In genomic region chr17:41928693-41929251, GRCh38 we compare ENCODE assay signal across 1 cellular context.
TF ChIP-seq lines count a peak whose summit lies in the region.

No MANE protein-coding gene starts in this region.

TF ChIP-seq in GM23338, 12 proteins besides CTCF, POLR2A, EP300 and RAD21:
- TF ChIP-seq ZNF114 (CRISPR knock-in tag; IDR thresholded peaks at IDR 0.05), result no peak
- no peak for TF ChIP-seq EZH2phosphoT487 (IDR thresholded peaks at IDR 0.05; ENCODE audit: unreplicated experiment)
- TF ChIP-seq EZH2 (IDR thresholded peaks at IDR 0.05; ENCODE audit: low read depth, unreplicated experiment), result no peak
- TF ChIP-seq, protein P1, sequence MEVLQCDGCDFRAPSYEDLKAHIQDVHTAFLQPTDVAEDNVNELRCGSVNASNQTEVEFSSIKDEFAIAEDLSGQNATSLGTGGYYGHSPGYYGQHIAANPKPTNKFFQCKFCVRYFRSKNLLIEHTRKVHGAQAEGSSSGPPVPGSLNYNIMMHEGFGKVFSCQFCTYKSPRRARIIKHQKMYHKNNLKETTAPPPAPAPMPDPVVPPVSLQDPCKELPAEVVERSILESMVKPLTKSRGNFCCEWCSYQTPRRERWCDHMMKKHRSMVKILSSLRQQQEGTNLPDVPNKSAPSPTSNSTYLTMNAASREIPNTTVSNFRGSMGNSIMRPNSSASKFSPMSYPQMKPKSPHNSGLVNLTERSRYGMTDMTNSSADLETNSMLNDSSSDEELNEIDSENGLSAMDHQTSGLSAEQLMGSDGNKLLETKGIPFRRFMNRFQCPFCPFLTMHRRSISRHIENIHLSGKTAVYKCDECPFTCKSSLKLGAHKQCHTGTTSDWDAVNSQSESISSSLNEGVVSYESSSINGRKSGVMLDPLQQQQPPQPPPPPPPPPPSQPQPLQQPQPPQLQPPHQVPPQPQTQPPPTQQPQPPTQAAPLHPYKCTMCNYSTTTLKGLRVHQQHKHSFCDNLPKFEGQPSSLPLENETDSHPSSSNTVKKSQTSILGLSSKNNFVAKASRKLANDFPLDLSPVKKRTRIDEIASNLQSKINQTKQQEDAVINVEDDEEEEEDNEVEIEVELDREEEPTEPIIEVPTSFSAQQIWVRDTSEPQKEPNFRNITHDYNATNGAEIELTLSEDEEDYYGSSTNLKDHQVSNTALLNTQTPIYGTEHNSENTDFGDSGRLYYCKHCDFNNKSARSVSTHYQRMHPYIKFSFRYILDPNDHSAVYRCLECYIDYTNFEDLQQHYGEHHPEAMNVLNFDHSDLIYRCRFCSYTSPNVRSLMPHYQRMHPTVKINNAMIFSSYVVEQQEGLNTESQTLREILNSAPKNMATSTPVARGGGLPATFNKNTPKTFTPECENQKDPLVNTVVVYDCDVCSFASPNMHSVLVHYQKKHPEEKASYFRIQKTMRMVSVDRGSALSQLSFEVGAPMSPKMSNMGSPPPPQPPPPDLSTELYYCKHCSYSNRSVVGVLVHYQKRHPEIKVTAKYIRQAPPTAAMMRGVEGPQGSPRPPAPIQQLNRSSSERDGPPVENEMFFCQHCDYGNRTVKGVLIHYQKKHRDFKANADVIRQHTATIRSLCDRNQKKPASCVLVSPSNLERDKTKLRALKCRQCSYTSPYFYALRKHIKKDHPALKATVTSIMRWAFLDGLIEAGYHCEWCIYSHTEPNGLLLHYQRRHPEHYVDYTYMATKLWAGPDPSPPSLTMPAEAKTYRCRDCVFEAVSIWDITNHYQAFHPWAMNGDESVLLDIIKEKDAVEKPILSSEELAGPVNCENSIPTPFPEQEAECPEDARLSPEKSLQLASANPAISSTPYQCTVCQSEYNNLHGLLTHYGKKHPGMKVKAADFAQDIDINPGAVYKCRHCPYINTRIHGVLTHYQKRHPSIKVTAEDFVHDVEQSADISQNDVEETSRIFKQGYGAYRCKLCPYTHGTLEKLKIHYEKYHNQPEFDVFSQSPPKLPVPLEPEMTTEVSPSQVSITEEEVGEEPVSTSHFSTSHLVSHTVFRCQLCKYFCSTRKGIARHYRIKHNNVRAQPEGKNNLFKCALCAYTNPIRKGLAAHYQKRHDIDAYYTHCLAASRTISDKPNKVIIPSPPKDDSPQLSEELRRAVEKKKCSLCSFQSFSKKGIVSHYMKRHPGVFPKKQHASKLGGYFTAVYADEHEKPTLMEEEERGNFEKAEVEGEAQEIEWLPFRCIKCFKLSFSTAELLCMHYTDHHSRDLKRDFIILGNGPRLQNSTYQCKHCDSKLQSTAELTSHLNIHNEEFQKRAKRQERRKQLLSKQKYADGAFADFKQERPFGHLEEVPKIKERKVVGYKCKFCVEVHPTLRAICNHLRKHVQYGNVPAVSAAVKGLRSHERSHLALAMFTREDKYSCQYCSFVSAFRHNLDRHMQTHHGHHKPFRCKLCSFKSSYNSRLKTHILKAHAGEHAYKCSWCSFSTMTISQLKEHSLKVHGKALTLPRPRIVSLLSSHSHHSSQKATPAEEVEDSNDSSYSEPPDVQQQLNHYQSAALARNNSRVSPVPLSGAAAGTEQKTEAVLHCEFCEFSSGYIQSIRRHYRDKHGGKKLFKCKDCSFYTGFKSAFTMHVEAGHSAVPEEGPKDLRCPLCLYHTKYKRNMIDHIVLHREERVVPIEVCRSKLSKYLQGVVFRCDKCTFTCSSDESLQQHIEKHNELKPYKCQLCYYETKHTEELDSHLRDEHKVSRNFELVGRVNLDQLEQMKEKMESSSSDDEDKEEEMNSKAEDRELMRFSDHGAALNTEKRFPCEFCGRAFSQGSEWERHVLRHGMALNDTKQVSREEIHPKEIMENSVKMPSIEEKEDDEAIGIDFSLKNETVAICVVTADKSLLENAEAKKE (CRISPR knock-in tag; IDR thresholded peaks at IDR 0.05), result no peak
- TF ChIP-seq JUNB (IDR thresholded peaks at IDR 0.05; ENCODE audit: unreplicated experiment), result no peak
- TF ChIP-seq ETS1 (IDR thresholded peaks at IDR 0.05), result no peak
- no peak for TF ChIP-seq NANOG (IDR thresholded peaks at IDR 0.05; ENCODE audit: borderline replicate concordance)
- no peak for TF ChIP-seq REST (IDR thresholded peaks at IDR 0.05; ENCODE audit: unreplicated experiment)
- no peak for TF ChIP-seq POLR2AphosphoS5 (IDR thresholded peaks at IDR 0.05; ENCODE audit: low read depth)
- no peak for TF ChIP-seq CREB1 (CRISPR knock-in tag; IDR thresholded peaks at IDR 0.05; ENCODE audit: low read depth)
- TF ChIP-seq STAT1 (IDR thresholded peaks at IDR 0.05; ENCODE audit: unreplicated experiment), result no peak
- TF ChIP-seq ZNF331 (CRISPR knock-in tag; IDR thresholded peaks at IDR 0.05; ENCODE audit: low read depth), result no peak
TF ChIP-seq in GM23338: peak in this region for 0.
